ENCODE assay signal across 9 cellular contexts in the genomic region with DNA sequence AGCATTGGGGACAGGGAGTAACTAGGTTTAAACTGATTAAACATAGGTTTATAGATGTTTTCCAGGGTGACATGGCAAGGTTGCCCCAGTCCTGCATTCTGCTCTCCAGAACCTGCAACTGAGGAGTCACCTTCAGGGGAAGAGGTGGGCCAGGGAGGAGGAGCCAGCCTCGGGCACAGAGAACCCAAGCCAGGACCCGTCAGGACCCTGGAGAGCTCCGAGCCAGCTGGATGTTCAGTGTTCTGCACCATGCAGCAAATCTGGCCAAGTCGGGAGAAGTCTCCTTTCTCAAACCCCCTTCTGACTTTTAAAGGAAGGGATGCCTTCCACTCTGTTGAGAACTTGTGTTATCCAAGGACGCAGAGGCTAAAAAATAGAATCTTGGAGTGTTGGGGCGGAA.
DNase-seq lines count a peak whose midpoint lies in the region; ATAC-seq, FAIRE-seq and TF ChIP-seq lines count a peak whose summit lies in the region.
"Had no signal": no experiment of that assay in that cellular context is flagged by ENCODE, and none has a peak within 500 bp of the region (broad histone marks: within the 10 kb centered on the region; RNA-seq: fewer than 3 reads in every experiment).

No MANE protein-coding gene starts in this region.

- H3K27me3 ChIP-seq in NT2/D1 (ENCODE audit: insufficient read depth, insufficient read length) (peaks cover 63% of the 10 kb centered on the region), GM12878 (replicated peaks in 1 of 2; ENCODE audit: control insufficient read depth in 2 of 2, insufficient read depth in 2 of 2, low read length in 1 of 2) (peaks cover 0 to 3% of the 10 kb centered on the region in 2 experiments; a peak in 1 of 4 replicates)

- DNase-seq in EL = peak; percentile 26
- peak; percentile 49 for DNase-seq in NT2/D1 (ENCODE audit: low read depth, low spot score)
- DNase-seq in GM12878 (ENCODE audit: low read depth, low spot score) = no peak
- DNase-seq in mesothelial cell of epicardium (ENCODE audit: low spot score in 2 of 2, unreplicated experiment in 2 of 2) = peak; percentile 69 to 90
- DNase-seq in DMS53 (lab: John Stamatoyannopoulos, UW) = no peak
- no peak for DNase-seq in activated CD4-positive, CD25-positive, alpha-beta regulatory T cell treated with anti-CD3 and anti-CD28 coated beads, Interleukin-2, amount 50 U/mL, for 72 hours

- CTCF ChIA-PET in GM12878 (lab: Yijun Ruan, JAX) = interaction anchor here (1.0 to 1.5 kb wide), 2 partner anchors 9 to 41 kb away, joined by 3 to 4 read pairs; no protein-coding TSS in a partner anchor

- SMC1A ChIA-PET in GM12878 (lab: Charles Lee; ENCODE audit: uncharacterized antibody, unreplicated experiment) = interaction anchor here (0.9 kb wide), 1 partner anchor 19 kb away, joined by 3 read pairs; no protein-coding TSS in a partner anchor

- FAIRE-seq in GM12878 (lab: Jason Lieb, UNC) = no peak

- BruUV-seq in GM12878 (replicated peaks; lab: Mats Ljungman, UMichigan) = no TSS peak

- H3K4me1 ChIP-seq in NT2/D1 (ENCODE audit: insufficient read depth, insufficient read length) (peaks cover 6% of the 10 kb centered on the region), GM12878 (ENCODE audit: control insufficient read depth, insufficient read depth, low read length) (no peaks in the 10 kb centered on the region)

- ATAC-seq in GM12878 (peak; percentile 54; the same call in 2 of the 3 replicates), GM21786 (IDR thresholded peaks at IDR 0.05; ENCODE audit: unreplicated experiment) (no peak), GM18867 (IDR thresholded peaks at IDR 0.05; ENCODE audit: unreplicated experiment) (no peak)

- no peak overlapping the region for H3K27ac ChIP-seq in GM12878 (ENCODE audit: control insufficient read depth, insufficient read depth)

- TF ChIP-seq RAD21 in GM12878 (IDR thresholded peaks at IDR 0.05; ENCODE audit: insufficient read depth, low read depth, low read length) = no peak

- no peaks in the 10 kb centered on the region for H3K4me1 Mint-ChIP-seq in mesothelial cell of epicardium
- H3K4me1 Mint-ChIP-seq: nephron had no signal

- TF ChIP-seq POLR2A in GM12878 (IDR thresholded peaks at IDR 0.05; ENCODE audit: low read depth, low read length) = no peak

- peaks cover 29% of the 10 kb centered on the region for H3K27me3 Mint-ChIP-seq in mesothelial cell of epicardium (ENCODE audit: low read depth)

- H3K4me2 ChIP-seq in GM12878 (ENCODE audit: control insufficient read depth, insufficient read depth) = no peak overlapping the region

- H3K79me2 ChIP-seq in GM12878 (ENCODE audit: control insufficient read depth, insufficient read depth, low read length) = no peaks in the 10 kb centered on the region

- no peak overlapping the region for H2AFZ ChIP-seq in GM12878 (ENCODE audit: control insufficient read depth, low read depth, low read length)

- RAD21 ChIA-PET in GM12878 (lab: Charles Lee; ENCODE audit: unreplicated experiment) = interaction anchor here (1.2 kb wide), 1 partner anchor 239 kb away, joined by 3 read pairs; no protein-coding TSS in a partner anchor

- no peaks in the 10 kb centered on the region for H3K36me3 Mint-ChIP-seq in mesothelial cell of epicardium

- no peaks in the 10 kb centered on the region for H4K20me1 ChIP-seq in GM12878 (ENCODE audit: control insufficient read depth, insufficient read depth)

- TF ChIP-seq CTCF in GM12878 (IDR thresholded peaks at IDR 0.05 in 2 of 3, conservative IDR thresholded peaks at IDR 0.05 in 1 of 3; ENCODE audit: control insufficient read depth in 2 of 3, extremely low read depth in 1 of 3, insufficient read depth in 1 of 3, low read depth in 3 of 3, low read length in 3 of 3) (no peak), mesothelial cell of epicardium (IDR thresholded peaks at IDR 0.05; ENCODE audit: unreplicated experiment) (no peak)

- no peak for TF ChIP-seq EP300 in GM12878 (IDR thresholded peaks at IDR 0.05; ENCODE audit: borderline replicate concordance in 1 of 2, control insufficient read depth in 1 of 2, low read depth in 2 of 2, low read length in 2 of 2)

- H3K36me3 ChIP-seq in NT2/D1 (ENCODE audit: insufficient read depth, insufficient read length, low read length) (no peaks in the 10 kb centered on the region), GM12878 (ENCODE audit: control insufficient read depth in 2 of 2, insufficient read depth in 2 of 2, low read length in 1 of 2) (no peaks in the 10 kb centered on the region)

- no peaks in the 10 kb centered on the region for H3K9me3 ChIP-seq in NT2/D1 (ENCODE audit: insufficient read depth, low read length)
- no peaks in the 10 kb centered on the region for H3K9me3 ChIP-seq in GM12878 (replicated peaks; ENCODE audit: control insufficient read depth, insufficient read depth, low read length)

- WGBS in GM12878 (ENCODE audit: insufficient coverage, insufficient replicate concordance, low lambda C conversion rate, missing lambda C conversion rate) = 18% methylated on average over 6 of the region's 6 CpGs

- H3K4me3 Mint-ChIP-seq in mesothelial cell of epicardium = no peak overlapping the region
- H3K4me3 Mint-ChIP-seq: nephron had no signal

- H3K9me3 Mint-ChIP-seq in mesothelial cell of epicardium = no peaks in the 10 kb centered on the region
- H3K9me3 Mint-ChIP-seq: nephron had no signal

- in situ Hi-C loops in GM12878 (cut with MboI) = no loop called here

- intact Hi-C loops in GM12878 (cut with micrococcal nuclease; ENCODE audit: unreplicated experiment) = no loop called here

- H3K27ac Mint-ChIP-seq in mesothelial cell of epicardium = no peak overlapping the region
- H3K27ac Mint-ChIP-seq: nephron had no signal

- H3K4me3 ChIP-seq in NT2/D1 (ENCODE audit: insufficient read length, low read depth) = no peak overlapping the region
- no peak overlapping the region for H3K4me3 ChIP-seq in GM12878

- H3K9ac ChIP-seq in NT2/D1 (ENCODE audit: insufficient read length, low read depth) (no peak overlapping the region), GM12878 (ENCODE audit: control insufficient read depth, insufficient read depth, low read length) (no peak overlapping the region)

- POLR2A ChIA-PET in GM12878 (lab: Charles Lee) = no interaction called here

TF ChIP-seq in GM12878, 131 proteins besides CTCF, POLR2A, EP300 and RAD21:
- TF ChIP-seq TCF12 (IDR thresholded peaks at IDR 0.05; ENCODE audit: low read depth, low read length) (peak; percentile 50; the same call in 1 of the 2 replicates), TCF3 (IDR thresholded peaks at IDR 0.05; ENCODE audit: borderline replicate concordance, insufficient read depth, low read depth, low read length) (peak; percentile 34; the same call in 1 of the 2 replicates), CHD2 (IDR thresholded peaks at IDR 0.05; ENCODE audit: borderline replicate concordance, low read depth, low read length) (no peak)
- TF ChIP-seq, protein P1, sequence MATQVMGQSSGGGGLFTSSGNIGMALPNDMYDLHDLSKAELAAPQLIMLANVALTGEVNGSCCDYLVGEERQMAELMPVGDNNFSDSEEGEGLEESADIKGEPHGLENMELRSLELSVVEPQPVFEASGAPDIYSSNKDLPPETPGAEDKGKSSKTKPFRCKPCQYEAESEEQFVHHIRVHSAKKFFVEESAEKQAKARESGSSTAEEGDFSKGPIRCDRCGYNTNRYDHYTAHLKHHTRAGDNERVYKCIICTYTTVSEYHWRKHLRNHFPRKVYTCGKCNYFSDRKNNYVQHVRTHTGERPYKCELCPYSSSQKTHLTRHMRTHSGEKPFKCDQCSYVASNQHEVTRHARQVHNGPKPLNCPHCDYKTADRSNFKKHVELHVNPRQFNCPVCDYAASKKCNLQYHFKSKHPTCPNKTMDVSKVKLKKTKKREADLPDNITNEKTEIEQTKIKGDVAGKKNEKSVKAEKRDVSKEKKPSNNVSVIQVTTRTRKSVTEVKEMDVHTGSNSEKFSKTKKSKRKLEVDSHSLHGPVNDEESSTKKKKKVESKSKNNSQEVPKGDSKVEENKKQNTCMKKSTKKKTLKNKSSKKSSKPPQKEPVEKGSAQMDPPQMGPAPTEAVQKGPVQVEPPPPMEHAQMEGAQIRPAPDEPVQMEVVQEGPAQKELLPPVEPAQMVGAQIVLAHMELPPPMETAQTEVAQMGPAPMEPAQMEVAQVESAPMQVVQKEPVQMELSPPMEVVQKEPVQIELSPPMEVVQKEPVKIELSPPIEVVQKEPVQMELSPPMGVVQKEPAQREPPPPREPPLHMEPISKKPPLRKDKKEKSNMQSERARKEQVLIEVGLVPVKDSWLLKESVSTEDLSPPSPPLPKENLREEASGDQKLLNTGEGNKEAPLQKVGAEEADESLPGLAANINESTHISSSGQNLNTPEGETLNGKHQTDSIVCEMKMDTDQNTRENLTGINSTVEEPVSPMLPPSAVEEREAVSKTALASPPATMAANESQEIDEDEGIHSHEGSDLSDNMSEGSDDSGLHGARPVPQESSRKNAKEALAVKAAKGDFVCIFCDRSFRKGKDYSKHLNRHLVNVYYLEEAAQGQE (IDR thresholded peaks at IDR 0.05; ENCODE audit: low read depth, low read length) = peak; percentile 96

Comparison
In these comparisons a context has a peak if more than half of its experiments do, and no peak if none do; other contexts are left out.
1. DNase-seq: peak in EL (single experiment), NT2/D1 (single experiment) and mesothelial cell of epicardium (2 of 2); none in GM12878 (single experiment), DMS53 (single experiment) and activated CD4-positive, CD25-positive, alpha-beta regulatory T cell treated with anti-CD3 and anti-CD28 coated beads, Interleukin-2, amount 50 U/mL, for 72 hours (single experiment).